ENCODE assay signal across 14 cellular contexts in genomic region chr2:103823847-103824246, GRCh38.
DNase-seq lines count a peak whose midpoint lies in the region; ATAC-seq and TF ChIP-seq lines count a peak whose summit lies in the region.
"Had no signal": no experiment of that assay in that cellular context is flagged by ENCODE, and none has a peak within 500 bp of the region (broad histone marks: within the 10 kb centered on the region; RNA-seq: fewer than 3 reads in every experiment).

No MANE protein-coding gene starts in this region.

- 0 out of 2 replicates have a peak, but pooled peaks cover 3% of the 10 kb centered on the region for H3K9me3 ChIP-seq in PC-3 (ENCODE audit: low read length)
- H3K9me3 ChIP-seq: BE2C, lower lobe of right lung, tibial artery had no signal

- no peaks in the 10 kb centered on the region for H3K79me2 ChIP-seq in PC-3 (ENCODE audit: low read length)

- H3K9me2 ChIP-seq in PC-3 (replicated peaks; ENCODE audit: low read length) = no peaks in the 10 kb centered on the region

- H3K4me2 ChIP-seq in PC-3 (ENCODE audit: low read length) = no peak overlapping the region

- no peaks in the 10 kb centered on the region; the same call in 1 of the 2 replicates for H3K4me1 ChIP-seq in PC-3 (ENCODE audit: insufficient read depth, low read length)
- H3K4me1 ChIP-seq: BE2C, lower lobe of right lung, tibial artery had no signal

- no peaks in the 10 kb centered on the region for H3F3A ChIP-seq in PC-3 (ENCODE audit: low read length, unreplicated experiment)

- H3K27me3 ChIP-seq in PC-3 (ENCODE audit: low read length) = no peaks in the 10 kb centered on the region
- H3K27me3 ChIP-seq: BE2C, tibial artery had no signal

- no peak overlapping the region for H2AFZ ChIP-seq in PC-3 (ENCODE audit: low read length)

- H3K9ac ChIP-seq in PC-3 (ENCODE audit: low read length) = no peak overlapping the region

- CTCF ChIA-PET in PC-3 (lab: Charles Lee) = no interaction called here

- H3K36me3 ChIP-seq in PC-3 (ENCODE audit: low read depth, low read length) = no peaks in the 10 kb centered on the region
- H3K36me3 ChIP-seq: BE2C, lower lobe of right lung, tibial artery had no signal

- POLR2A ChIA-PET in PC-3 (lab: Charles Lee; ENCODE audit: unreplicated experiment) = no interaction called here

- TF ChIP-seq CTCF in PC-3 (conservative IDR thresholded peaks at IDR 0.05; ENCODE audit: low read depth, low read length) = no peak

- no peaks in the 10 kb centered on the region for H4K20me1 ChIP-seq in PC-3 (ENCODE audit: low read length)

- BruUV-seq in PC-3 (replicated peaks; lab: Mats Ljungman, UMichigan) = no TSS peak

- no peak overlapping the region for H3K4me3 ChIP-seq in PC-3 (ENCODE audit: low read length)
- H3K4me3 ChIP-seq: lower lobe of right lung, tibial artery had no signal

- H3K27ac ChIP-seq in PC-3 (ENCODE audit: low read length) = no peak overlapping the region
- H3K27ac ChIP-seq: lower lobe of right lung, tibial artery had no signal

- intact Hi-C loops in PC-3 (cut with micrococcal nuclease) (no loop called here), left colon (cut with DNase I, micrococcal nuclease) (no loop called here)

- ATAC-seq in PC-3 (no peak), left colon (peak; percentile 95), GM21526 (IDR thresholded peaks at IDR 0.05; ENCODE audit: low FRiP score, unreplicated experiment) (no peak)
- ATAC-seq: naive thymus-derived CD8-positive, alpha-beta T cell; stimulated activated effector memory CD8-positive, alpha-beta T cell treated with anti-CD3 and anti-CD28 coated beads, Interleukin-12 subunit alpha, Interleukin-12 subunit beta, amount 100 ng/mL, for 72 hours had no signal

- DNase-seq in DMS53 treated with DMSO at 0.1 percent for 48 hours (lab: John Stamatoyannopoulos, UW; ENCODE audit: unreplicated experiment) (peak; percentile 96), NCI-H128 (lab: John Stamatoyannopoulos, UW; ENCODE audit: unreplicated experiment) (peak; percentile 81), PC-3 (peak; percentile 64), left colon (no peak), DMS114 treated with DMSO at 0.1 percent for 48 hours (lab: John Stamatoyannopoulos, UW; ENCODE audit: unreplicated experiment) (no peak), superior temporal gyrus (ENCODE audit: extremely low spot score) (no peak)
- DNase-seq: activated CD4-positive, CD25-positive, alpha-beta regulatory T cell; amygdala; BE2C; lower lobe of right lung; naive thymus-derived CD8-positive, alpha-beta T cell; tibial artery had no signal

Comparison
In these comparisons a context has a peak if more than half of its experiments do, and no peak if none do; other contexts are left out.
1. DNase-seq: peak in DMS53 treated with DMSO at 0.1 percent for 48 hours (single experiment), NCI-H128 (single experiment) and PC-3 (single experiment); none in left colon (0 of 2), DMS114 treated with DMSO at 0.1 percent for 48 hours (single experiment) and superior temporal gyrus (single experiment).